ENCODE assay signal across 25 cellular contexts in the genomic region with DNA sequence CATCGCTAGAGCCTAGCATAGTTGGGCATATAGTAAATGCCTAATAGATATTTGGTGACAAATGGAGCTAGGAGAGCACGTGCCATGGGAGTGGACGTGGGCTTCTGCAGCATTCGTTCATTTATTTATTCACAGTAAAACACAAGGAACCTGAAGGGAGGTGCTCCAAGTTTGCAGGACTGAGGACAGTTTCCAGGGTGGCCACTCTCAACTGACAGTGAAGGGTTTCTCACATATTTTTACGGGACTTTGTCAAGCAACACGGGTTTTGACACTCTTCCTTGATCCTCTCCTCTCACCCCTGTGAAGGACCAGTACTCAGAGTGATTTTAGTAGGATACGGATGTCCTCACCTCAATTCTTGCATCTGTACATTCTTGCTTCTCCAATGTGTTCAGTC.
"Had no signal": no experiment of that assay in that cellular context is flagged by ENCODE, and none has a peak within 500 bp of the region (broad histone marks: within the 10 kb centered on the region; RNA-seq: fewer than 3 reads in every experiment).

No MANE protein-coding gene starts in this region.

- ATAC-seq: mucosa of descending colon; naive thymus-derived CD4-positive, alpha-beta T cell; natural killer cell treated with Interleukin-12 subunit alpha and Interleukin-12 subunit beta and Interleukin-15 and Interleukin-18, amount 100 ng/mL, for 72 hours; pancreas; right cardiac atrium; sciatic nerve; stimulated activated memory B cell treated with anti-CD40 and anti-IgM and Interleukin-4, amounts not matched to agents 10 μg/mL and 1 μg/mL and 100 μg/mL, for 72 hours; stimulated activated naive CD8-positive, alpha-beta T cell treated with anti-CD3 and anti-CD28 coated beads, Interleukin-15, amount 100 ng/mL, for 72 hours had no signal

- H3K4me1 ChIP-seq: prostate gland had no signal

- H3K4me1 Mint-ChIP-seq: memory B cell had no signal

- H3K27ac Mint-ChIP-seq: memory B cell; natural killer cell treated with Interleukin-12 subunit alpha and Interleukin-12 subunit beta and Interleukin-15 and Interleukin-18, amount 100 ng/mL, for 72 hours; stimulated activated memory B cell treated with anti-CD40 and anti-IgM and Interleukin-4, amounts not matched to agents 10 μg/mL and 1 μg/mL and 100 μg/mL, for 72 hours; stimulated activated naive CD8-positive, alpha-beta T cell treated with anti-CD3 and anti-CD28 coated beads, Interleukin-15, amount 100 ng/mL, for 72 hours; type B pancreatic cell had no signal

- H3K36me3 Mint-ChIP-seq: memory B cell; natural killer cell treated with Interleukin-12 subunit alpha and Interleukin-12 subunit beta and Interleukin-15 and Interleukin-18, amount 100 ng/mL, for 72 hours; stimulated activated memory B cell treated with anti-CD40 and anti-IgM and Interleukin-4, amounts not matched to agents 10 μg/mL and 1 μg/mL and 100 μg/mL, for 72 hours; type B pancreatic cell had no signal

- H3K9me3 Mint-ChIP-seq: memory B cell; naive thymus-derived CD4-positive, alpha-beta T cell; natural killer cell treated with Interleukin-12 subunit alpha and Interleukin-12 subunit beta and Interleukin-15 and Interleukin-18, amount 100 ng/mL, for 72 hours; stimulated activated memory B cell treated with anti-CD40 and anti-IgM and Interleukin-4, amounts not matched to agents 10 μg/mL and 1 μg/mL and 100 μg/mL, for 72 hours; stimulated activated naive CD8-positive, alpha-beta T cell treated with anti-CD3 and anti-CD28 coated beads, Interleukin-15, amount 100 ng/mL, for 72 hours; type B pancreatic cell had no signal

- DNase-seq: hippocampal formation; kidney; left ventricle myocardium inferior; midbrain; mucosa of descending colon; naive thymus-derived CD4-positive, alpha-beta T cell; pancreas; stimulated activated CD4-positive, alpha-beta T cell treated with anti-CD3 and anti-CD28 coated beads, Interleukin-12 subunit alpha, Interleukin-12 subunit beta, amount 100 ng/mL, for 4 hours; stimulated activated CD4-positive, alpha-beta T cell treated with anti-CD3 and anti-CD28 coated beads, Interleukin-15, amount 100 ng/mL, for 24 hours; stimulated activated CD4-positive, alpha-beta T cell treated with anti-CD3 and anti-CD28 coated beads, Interleukin-2, amount 100 ng/mL, for 24 hours; stimulated activated CD4-positive, alpha-beta T cell treated with anti-CD3 and anti-CD28 coated beads, Interleukin-4, amount 100 ng/mL, for 1 hour; stimulated activated naive CD4-positive, alpha-beta T cell treated with Interleukin-2 at 50 U/mL for 16 hours; stimulated activated naive CD8-positive, alpha-beta T cell treated with anti-CD3 and anti-CD28 coated beads, Interleukin-15, amount 100 ng/mL, for 72 hours; substantia nigra; uterus had no signal

- H3K9me3 ChIP-seq: left ventricle myocardium inferior, mucosa of descending colon, pancreas, prostate gland, tibial nerve, uterus had no signal

- H3K27me3 ChIP-seq: pancreas, tibial nerve, uterus had no signal

- H3K4me3 ChIP-seq: left ventricle myocardium inferior, lung, mucosa of descending colon, pancreas, prostate gland, skin epidermis, tibial nerve, uterus had no signal

- H3K4me3 Mint-ChIP-seq: memory B cell; naive thymus-derived CD4-positive, alpha-beta T cell; natural killer cell treated with Interleukin-12 subunit alpha and Interleukin-12 subunit beta and Interleukin-15 and Interleukin-18, amount 100 ng/mL, for 72 hours; stimulated activated memory B cell treated with anti-CD40 and anti-IgM and Interleukin-4, amounts not matched to agents 10 μg/mL and 1 μg/mL and 100 μg/mL, for 72 hours; stimulated activated naive CD8-positive, alpha-beta T cell treated with anti-CD3 and anti-CD28 coated beads, Interleukin-15, amount 100 ng/mL, for 72 hours; type B pancreatic cell had no signal

- H3K27ac ChIP-seq: left ventricle myocardium inferior, pancreas, prostate gland, skin epidermis, tibial nerve, uterus had no signal

- H3K36me3 ChIP-seq: pancreas, prostate gland, uterus had no signal
